7 cellular contexts compared by ENCODE assay signal in the genomic region with DNA sequence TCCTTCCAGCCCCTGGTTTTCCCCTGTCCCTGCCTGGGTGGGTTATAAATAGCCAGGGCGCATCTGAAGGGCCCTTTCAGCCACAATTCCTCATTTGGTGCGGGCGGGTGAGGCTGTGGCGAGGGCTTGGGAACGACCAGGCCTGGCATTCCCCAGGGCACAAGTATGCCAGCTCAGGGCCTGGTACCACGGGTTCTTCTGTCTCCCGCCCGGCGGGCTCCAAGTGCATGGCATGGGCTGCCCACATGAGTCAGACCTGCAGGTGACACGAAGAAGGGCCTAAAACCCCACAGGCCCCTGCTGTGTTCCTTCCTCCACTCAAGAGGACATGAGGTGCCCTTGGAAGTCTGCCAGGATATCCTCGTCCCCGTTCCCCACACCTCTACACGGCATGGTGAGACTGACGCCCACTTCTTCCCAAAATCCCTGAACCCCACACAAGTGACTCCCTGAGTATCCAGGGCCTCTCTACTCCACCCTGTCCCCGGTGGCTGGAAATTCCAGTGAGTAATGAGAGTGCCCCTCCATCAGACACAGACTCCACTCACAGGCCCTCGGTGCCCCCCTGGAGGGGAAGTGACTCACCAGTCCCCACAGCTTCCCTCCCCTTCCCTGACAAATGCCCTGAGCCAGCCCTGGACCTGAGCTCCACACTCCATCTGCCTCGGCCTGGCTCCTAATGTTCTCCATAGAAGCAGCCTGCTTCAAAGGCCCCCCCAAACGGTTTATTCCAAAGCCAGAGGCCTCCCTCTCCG.
A peak's percentile ranks its signal among the peaks of the same experiment; 100 is the strongest.
DNase-seq lines count a peak whose midpoint lies in the region; ATAC-seq, FAIRE-seq and TF ChIP-seq lines count a peak whose summit lies in the region.

No MANE protein-coding gene starts in this region.

- H3K9me3 ChIP-seq in ascending aorta = no peaks in the 10 kb centered on the region

- peaks cover 60 to 69% of the 10 kb centered on the region in 2 donors for H3K4me1 Mint-ChIP-seq in immature natural killer cell

- H3K4me3 ChIP-seq in NB4 (ENCODE audit: low read depth, low read length) = no peak overlapping the region
- H3K4me3 ChIP-seq in ascending aorta = peak overlapping the region in 1 of 2 donors; percentile 27

- intact Hi-C loops in ascending aorta (cut with DNase I) = loop anchor here (2.0 kb wide), 1 partner anchor 22 kb away; no protein-coding TSS in a partner anchor

- peak overlapping the region; percentile 32 to 79 (median 69) for H3K4me3 Mint-ChIP-seq in immature natural killer cell

- H3K36me3 ChIP-seq in ascending aorta = no peaks in the 10 kb centered on the region

- DNase-seq in NB4 (ENCODE audit: low read depth) (peak; percentile 87), ascending aorta (ENCODE audit: low spot score in 2 of 2) (peak; percentile 91 to 98), immature natural killer cell (no peak), smooth muscle cell of the brain vasculature (ENCODE audit: low read depth, low spot score) (peak; percentile 67)
- DNase-seq in effector CD4-positive, alpha-beta T cell = no peak

- ATAC-seq in HG02840 (IDR thresholded peaks at IDR 0.05; ENCODE audit: low FRiP score, unreplicated experiment) = no peak

- no peak for TF ChIP-seq POLR2A in NB4 (IDR thresholded peaks at IDR 0.05; ENCODE audit: extremely low read depth, insufficient read length)

- no peak for TF ChIP-seq CTCF in NB4 (IDR thresholded peaks at IDR 0.05; ENCODE audit: low read depth, low read length)
- TF ChIP-seq CTCF in ascending aorta (IDR thresholded peaks at IDR 0.05) = peak in 1 of 3 experiments; percentile 19

- H3K9me3 Mint-ChIP-seq in immature natural killer cell = no peaks in the 10 kb centered on the region

- FAIRE-seq in G401.6 (lab: Jason Lieb, UNC) = peak; percentile 95

- H3K27ac ChIP-seq in ascending aorta = peak overlapping the region; percentile 90 to 99

- peaks cover 0 to 13% (median 2%) of the 10 kb centered on the region in 3 donors for H3K27me3 Mint-ChIP-seq in immature natural killer cell (ENCODE audit: low read depth in 3 of 3)

- H3K27ac Mint-ChIP-seq in immature natural killer cell = peak overlapping the region; percentile 29 to 80 (median 76)

- no peaks in the 10 kb centered on the region for H3K27me3 ChIP-seq in ascending aorta

- no peaks in the 10 kb centered on the region for H3K36me3 Mint-ChIP-seq in immature natural killer cell

- H3K4me1 ChIP-seq in ascending aorta = peaks cover 20 to 71% of the 10 kb centered on the region in 2 donors

Comparison
In these comparisons a context has a peak if more than half of its experiments do, and no peak if none do; other contexts are left out.
1. DNase-seq: peak in NB4 (single experiment), ascending aorta (2 of 2) and smooth muscle cell of the brain vasculature (single experiment); none in immature natural killer cell (0 of 3) and effector CD4-positive, alpha-beta T cell (single experiment).